In genomic region chr19:55406091-55406868, GRCh38 we compare ENCODE assay signal across 9 cellular contexts. TPM values are rescaled to one million over a fixed set of nuclear protein-coding genes. Genes with fewer than 3 reads are reported as not detected.
DNase-seq lines count a peak whose midpoint lies in the region; ATAC-seq and TF ChIP-seq lines count a peak whose summit lies in the region.
"Had no signal": no experiment of that assay in that cellular context is flagged by ENCODE, and none has a peak within 500 bp of the region (broad histone marks: within the 10 kb centered on the region; RNA-seq: fewer than 3 reads in every experiment).

No MANE protein-coding gene starts in this region.

- CTCF ChIA-PET in activated CD8-positive, alpha-beta memory T cell treated with anti-CD3 and anti-CD28 coated beads, Interleukin-2, amount 10 ng/mL, durations not matched to agents 7 days and 5 days (lab: Charles Lee), result interaction anchor here (0.8 to 1.9 kb wide), 3 partner anchors 12 to 114 kb away, joined by 3 to 4 read pairs (median 3); no protein-coding TSS in a partner anchor

- no peak for TF ChIP-seq POLR2A in testis (IDR thresholded peaks at IDR 0.05)

- H3K4me1 ChIP-seq in iPS-20b (ENCODE audit: insufficient read depth, low read length) (peaks cover 9% of the 10 kb centered on the region), thoracic aorta (ENCODE audit: control insufficient read depth in 1 of 2, low read depth in 2 of 2) (peaks cover 18 to 23% of the 10 kb centered on the region in 2 donors), testis (peaks cover 24% of the 10 kb centered on the region)

- H3K27me3 Mint-ChIP-seq in activated CD8-positive, alpha-beta memory T cell treated with anti-CD3 and anti-CD28 coated beads, Interleukin-2, amount 10 ng/mL, durations not matched to agents 7 days and 5 days, result no peaks in the 10 kb centered on the region
- peaks cover 2% of the 10 kb centered on the region for H3K27me3 Mint-ChIP-seq in activated T-helper 1 cell treated with anti-CD3 and anti-CD28 coated beads, Interleukin-12 subunit alpha, Interleukin-12 subunit beta, Interleukin-2, Interleukin-4 antibody, amounts not matched to agents 30 ng/mL and 10 ng/mL and 1 ng/mL, durations not matched to agents 14 hours and 24 hours and 36 hours (ENCODE audit: insufficient read depth)

- no peaks in the 10 kb centered on the region for H3K9me3 Mint-ChIP-seq in activated CD8-positive, alpha-beta memory T cell treated with anti-CD3 and anti-CD28 coated beads, Interleukin-2, amount 10 ng/mL, durations not matched to agents 7 days and 5 days (ENCODE audit: low read depth)
- peaks cover 13% of the 10 kb centered on the region for H3K9me3 Mint-ChIP-seq in activated T-helper 1 cell treated with anti-CD3 and anti-CD28 coated beads, Interleukin-12 subunit alpha, Interleukin-12 subunit beta, Interleukin-2, Interleukin-4 antibody, amounts not matched to agents 30 ng/mL and 10 ng/mL and 1 ng/mL, durations not matched to agents 14 hours and 24 hours and 36 hours

- no peak overlapping the region for H3K27ac ChIP-seq in iPS-20b (ENCODE audit: low read length)
- no peak overlapping the region for H3K27ac ChIP-seq in thoracic aorta
- H3K27ac ChIP-seq in testis, result peak overlapping the region in 1 of 2 donors; percentile 100

- H3K4me1 Mint-ChIP-seq in activated CD8-positive, alpha-beta memory T cell treated with anti-CD3 and anti-CD28 coated beads, Interleukin-2, amount 10 ng/mL, durations not matched to agents 7 days and 5 days, result peaks cover 50% of the 10 kb centered on the region
- H3K4me1 Mint-ChIP-seq in activated T-helper 1 cell treated with anti-CD3 and anti-CD28 coated beads, Interleukin-12 subunit alpha, Interleukin-12 subunit beta, Interleukin-2, Interleukin-4 antibody, amounts not matched to agents 30 ng/mL and 10 ng/mL and 1 ng/mL, durations not matched to agents 14 hours and 24 hours and 36 hours (ENCODE audit: low read depth), result peaks cover 26% of the 10 kb centered on the region

- ATAC-seq in activated CD8-positive, alpha-beta memory T cell treated with anti-CD3 and anti-CD28 coated beads, Interleukin-2, amount 10 ng/mL, durations not matched to agents 7 days and 5 days, result no peak
- no peak for ATAC-seq in thoracic aorta (ENCODE audit: insufficient number of reproducible peaks, low FRiP score, low read depth)
- ATAC-seq in HG02981 (IDR thresholded peaks at IDR 0.05; ENCODE audit: unreplicated experiment), result no peak

- H3K36me3 ChIP-seq in iPS-20b (ENCODE audit: insufficient read depth, low read depth, low read length) (peaks cover 52% of the 10 kb centered on the region), thoracic aorta (peaks cover 17% of the 10 kb centered on the region), testis (ENCODE audit: low read depth, missing control alignments) (no peaks in the 10 kb centered on the region)

- H3K4me3 ChIP-seq in iPS-20b (ENCODE audit: low read length) (peak overlapping the region; percentile 87), thoracic aorta (peak overlapping the region; percentile 87), testis (peak overlapping the region in 1 of 2 donors; percentile 86)

- H3K27ac Mint-ChIP-seq in activated CD8-positive, alpha-beta memory T cell treated with anti-CD3 and anti-CD28 coated beads, Interleukin-2, amount 10 ng/mL, durations not matched to agents 7 days and 5 days, result peak overlapping the region; percentile 97
- peak overlapping the region; percentile 72 for H3K27ac Mint-ChIP-seq in activated T-helper 1 cell treated with anti-CD3 and anti-CD28 coated beads, Interleukin-12 subunit alpha, Interleukin-12 subunit beta, Interleukin-2, Interleukin-4 antibody, amounts not matched to agents 30 ng/mL and 10 ng/mL and 1 ng/mL, durations not matched to agents 14 hours and 24 hours and 36 hours

- H3K9me3 ChIP-seq in iPS-20b (ENCODE audit: insufficient read depth, low read depth, low read length) (no peaks in the 10 kb centered on the region; the same call in 1 of the 2 replicates), thoracic aorta (no peaks in the 10 kb centered on the region), testis (no peaks in the 10 kb centered on the region)

- H3K9ac ChIP-seq in iPS-20b (ENCODE audit: low read depth, low read length), result peak overlapping the region; percentile 96

- 69 to 81% methylated on average over 10 to 16 of the region's 16 CpGs for WGBS in testis, 2 donors

- H3K27me3 ChIP-seq in iPS-20b (ENCODE audit: insufficient read depth, low read length), result 0 out of 2 replicates have a peak, but pooled peaks cover 17% of the 10 kb centered on the region
- no peaks in the 10 kb centered on the region for H3K27me3 ChIP-seq in thoracic aorta (replicated peaks; ENCODE audit: insufficient read depth)
- no peaks in the 10 kb centered on the region for H3K27me3 ChIP-seq in testis

- no peak for DNase-seq in activated CD8-positive, alpha-beta memory T cell treated with anti-CD3 and anti-CD28 coated beads, Interleukin-2, amount 10 ng/mL, durations not matched to agents 7 days and 5 days
- no peak for DNase-seq in activated CD8-positive, alpha-beta memory T cell treated with anti-CD3 and anti-CD28 coated beads, Interleukin-2, amount 50 U/mL, for 48 hours
- DNase-seq in activated T-helper 1 cell treated with anti-CD3 and anti-CD28 coated beads, Interleukin-12 subunit alpha, Interleukin-12 subunit beta, Interleukin-2, Interleukin-4 antibody, amounts not matched to agents 30 ng/mL and 10 ng/mL and 1 ng/mL, durations not matched to agents 14 hours and 24 hours and 36 hours (ENCODE audit: low spot score), result no peak
- no peak for DNase-seq in thoracic aorta (ENCODE audit: low spot score)
- no peak for DNase-seq in testis
- no peak for DNase-seq in SKM-1 (lab: John Stamatoyannopoulos, UW; ENCODE audit: unreplicated experiment)

- TF ChIP-seq CTCF in thoracic aorta (IDR thresholded peaks at IDR 0.05) (no peak), testis (IDR thresholded peaks at IDR 0.05) (no peak)

- peak overlapping the region; percentile 88 for H3K4me3 Mint-ChIP-seq in activated CD8-positive, alpha-beta memory T cell treated with anti-CD3 and anti-CD28 coated beads, Interleukin-2, amount 10 ng/mL, durations not matched to agents 7 days and 5 days
- peak overlapping the region; percentile 93 for H3K4me3 Mint-ChIP-seq in activated T-helper 1 cell treated with anti-CD3 and anti-CD28 coated beads, Interleukin-12 subunit alpha, Interleukin-12 subunit beta, Interleukin-2, Interleukin-4 antibody, amounts not matched to agents 30 ng/mL and 10 ng/mL and 1 ng/mL, durations not matched to agents 14 hours and 24 hours and 36 hours

- intact Hi-C loops in activated T-helper 1 cell treated with anti-CD3 and anti-CD28 coated beads, Interleukin-12 subunit alpha, Interleukin-12 subunit beta, Interleukin-2, Interleukin-4 antibody, amounts not matched to agents 30 ng/mL and 10 ng/mL and 1 ng/mL, durations not matched to agents 14 hours and 24 hours and 36 hours (cut with micrococcal nuclease), result loop anchor here (5.0 kb wide), 2 partner anchors 236 to 324 kb away; partner anchors contain the start of genes ZNF580 and ZNF581
- intact Hi-C loops in testis (cut with DNase I; ENCODE audit: low total_unique reads), result no loop called here

- peaks cover 53% of the 10 kb centered on the region for H3K36me3 Mint-ChIP-seq in activated CD8-positive, alpha-beta memory T cell treated with anti-CD3 and anti-CD28 coated beads, Interleukin-2, amount 10 ng/mL, durations not matched to agents 7 days and 5 days
- peaks cover 46% of the 10 kb centered on the region for H3K36me3 Mint-ChIP-seq in activated T-helper 1 cell treated with anti-CD3 and anti-CD28 coated beads, Interleukin-12 subunit alpha, Interleukin-12 subunit beta, Interleukin-2, Interleukin-4 antibody, amounts not matched to agents 30 ng/mL and 10 ng/mL and 1 ng/mL, durations not matched to agents 14 hours and 24 hours and 36 hours (ENCODE audit: low read depth)

RNA-seq across cellular contexts. Expression of gene UBE2S, which starts 1.3 kb away (rescaled TPM):
- 100 to 1,000 TPM; 311 to 421 TPM for total RNA-seq in activated CD8-positive, alpha-beta memory T cell treated with anti-CD3 and anti-CD28 coated beads, Interleukin-2, amount 10 ng/mL, durations not matched to agents 7 days and 5 days
- total RNA-seq in activated T-helper 1 cell treated with anti-CD3 and anti-CD28 coated beads, Interleukin-12 subunit alpha, Interleukin-12 subunit beta, Interleukin-2, Interleukin-4 antibody, amounts not matched to agents 30 ng/mL and 10 ng/mL and 1 ng/mL, durations not matched to agents 14 hours and 24 hours and 36 hours, result 224 and 225 TPM in 2 replicates
- total RNA-seq in thoracic aorta, result 10 to 100 TPM; 16.3 to 17.9 TPM
- total RNA-seq in testis, result 100 to 1,000 TPM; 150 to 188 TPM
- 272 TPM for polyA plus RNA-seq in testis (ENCODE audit: insufficient read depth, low read depth, low replicate concordance)

RNA-seq across cellular contexts. Expression of gene RPL28, which starts 20.5 kb away (rescaled TPM):
- total RNA-seq in activated CD8-positive, alpha-beta memory T cell treated with anti-CD3 and anti-CD28 coated beads, Interleukin-2, amount 10 ng/mL, durations not matched to agents 7 days and 5 days, result 1,000 to 10,000 TPM; 2,244 to 2,759 TPM
- total RNA-seq in activated T-helper 1 cell treated with anti-CD3 and anti-CD28 coated beads, Interleukin-12 subunit alpha, Interleukin-12 subunit beta, Interleukin-2, Interleukin-4 antibody, amounts not matched to agents 30 ng/mL and 10 ng/mL and 1 ng/mL, durations not matched to agents 14 hours and 24 hours and 36 hours, result 1,835 and 1,847 TPM in 2 replicates
- total RNA-seq in thoracic aorta (100 to 1,000 TPM; 175 to 274 TPM), testis (100 to 1,000 TPM; 284 to 624 TPM)
- polyA plus RNA-seq in testis (ENCODE audit: insufficient read depth, low read depth, low replicate concordance), result 1,024 TPM

RNA-seq across cellular contexts. Expression of gene TMEM238, which starts 22.2 kb away (rescaled TPM):
- 10 to 100 TPM; 14.1 to 23.0 TPM for total RNA-seq in activated CD8-positive, alpha-beta memory T cell treated with anti-CD3 and anti-CD28 coated beads, Interleukin-2, amount 10 ng/mL, durations not matched to agents 7 days and 5 days
- total RNA-seq in activated T-helper 1 cell treated with anti-CD3 and anti-CD28 coated beads, Interleukin-12 subunit alpha, Interleukin-12 subunit beta, Interleukin-2, Interleukin-4 antibody, amounts not matched to agents 30 ng/mL and 10 ng/mL and 1 ng/mL, durations not matched to agents 14 hours and 24 hours and 36 hours, result 9.7 and 10.6 TPM in 2 replicates
- 1 to 10 TPM in 1 of 2 donors, not detected in 1; 4.2 TPM for total RNA-seq in thoracic aorta
- 1 to 10 TPM; 1.7 to 6.4 TPM for total RNA-seq in testis
- polyA plus RNA-seq in testis (ENCODE audit: insufficient read depth, low read depth, low replicate concordance), result 0.91 TPM

RNA-seq across cellular contexts. Expression of gene TMEM190, which starts 29.7 kb away (rescaled TPM):
- total RNA-seq in activated CD8-positive, alpha-beta memory T cell treated with anti-CD3 and anti-CD28 coated beads, Interleukin-2, amount 10 ng/mL, durations not matched to agents 7 days and 5 days, result not detected
- total RNA-seq in activated T-helper 1 cell treated with anti-CD3 and anti-CD28 coated beads, Interleukin-12 subunit alpha, Interleukin-12 subunit beta, Interleukin-2, Interleukin-4 antibody, amounts not matched to agents 30 ng/mL and 10 ng/mL and 1 ng/mL, durations not matched to agents 14 hours and 24 hours and 36 hours, result not detected in 2 replicates
- not detected for total RNA-seq in thoracic aorta
- 10 to 100 TPM; 12.9 to 19.2 TPM for total RNA-seq in testis
- 35.4 TPM for polyA plus RNA-seq in testis (ENCODE audit: insufficient read depth, low read depth, low replicate concordance)
- total RNA-seq: left colon had no signal

RNA-seq across cellular contexts. Expression of gene IL11, which starts 36.0 kb away (rescaled TPM):
- under 1 TPM; 0.50 to 0.68 TPM for total RNA-seq in activated CD8-positive, alpha-beta memory T cell treated with anti-CD3 and anti-CD28 coated beads, Interleukin-2, amount 10 ng/mL, durations not matched to agents 7 days and 5 days
- total RNA-seq in activated T-helper 1 cell treated with anti-CD3 and anti-CD28 coated beads, Interleukin-12 subunit alpha, Interleukin-12 subunit beta, Interleukin-2, Interleukin-4 antibody, amounts not matched to agents 30 ng/mL and 10 ng/mL and 1 ng/mL, durations not matched to agents 14 hours and 24 hours and 36 hours, result 0.34 TPM in 1 of 2 replicates, not detected in the other
- total RNA-seq in thoracic aorta, result under 1 TPM in 1 of 2 donors, not detected in 1; 0.92 TPM
- total RNA-seq in testis, result 1 to 10 TPM; 2.0 to 2.1 TPM
- 1.2 TPM for polyA plus RNA-seq in testis (ENCODE audit: insufficient read depth, low read depth, low replicate concordance)

Comparison
In these comparisons a context has a peak if more than half of its experiments do, and no peak if none do; other contexts are left out.
1. RNA of gene UBE2S, which starts 1.3 kb away (total RNA-seq): 311 to 421 TPM in activated CD8-positive, alpha-beta memory T cell treated with anti-CD3 and anti-CD28 coated beads, Interleukin-2, amount 10 ng/mL, durations not matched to agents 7 days and 5 days, 224 to 225 TPM in activated T-helper 1 cell treated with anti-CD3 and anti-CD28 coated beads, Interleukin-12 subunit alpha, Interleukin-12 subunit beta, Interleukin-2, Interleukin-4 antibody, amounts not matched to agents 30 ng/mL and 10 ng/mL and 1 ng/mL, durations not matched to agents 14 hours and 24 hours and 36 hours and 150 to 188 TPM in testis; 16.3 to 17.9 TPM in thoracic aorta; every median in the first group is over 4 times any median in the second.